11 cellular contexts compared by ENCODE assay signal in the genomic region with DNA sequence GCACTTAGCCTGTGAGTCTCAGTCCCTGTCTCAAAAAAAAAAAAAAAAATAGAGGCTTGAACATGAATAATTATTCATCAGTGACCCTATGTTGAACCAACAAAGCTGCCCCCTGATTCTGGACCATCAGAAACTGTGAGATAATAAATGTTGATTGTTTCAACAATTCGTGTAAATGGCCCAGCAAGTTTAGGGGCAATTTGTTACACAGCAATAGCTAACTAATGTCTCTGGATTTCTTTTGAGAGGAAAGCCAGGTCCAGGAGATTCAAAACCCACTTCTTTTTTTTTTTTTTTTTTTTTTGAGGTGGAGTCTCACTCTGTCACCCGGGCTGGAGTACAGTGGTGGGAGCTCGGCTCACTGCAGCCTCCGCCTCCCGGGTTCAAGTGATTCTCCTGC.
"Had no signal": no experiment of that assay in that cellular context is flagged by ENCODE, and none has a peak within 500 bp of the region (broad histone marks: within the 10 kb centered on the region; RNA-seq: fewer than 3 reads in every experiment).

No MANE protein-coding gene starts in this region.

- H3K27ac ChIP-seq: GM23248 had no signal

- DNase-seq: GM23248, GOT3, H7, H9, HCEC 1CT, HFFc6 had no signal

- ATAC-seq: GM23338, HCT116 had no signal

- H3K4me3 ChIP-seq: GM23248, GM23338, HAP-1 had no signal

- H2AFZ ChIP-seq: GM23248, GM23338 had no signal

- FAIRE-seq: H1, H54 had no signal

- H3K9ac ChIP-seq: GM23248 had no signal

- H3K4me2 ChIP-seq: GM23338 had no signal

- H3K9me3 ChIP-seq: HAP-1 had no signal

- H3K36me3 ChIP-seq: HAP-1 had no signal

- H3K4me1 ChIP-seq: HAP-1 had no signal
